ENCODE assay signal across 2 cellular contexts in the genomic region with DNA sequence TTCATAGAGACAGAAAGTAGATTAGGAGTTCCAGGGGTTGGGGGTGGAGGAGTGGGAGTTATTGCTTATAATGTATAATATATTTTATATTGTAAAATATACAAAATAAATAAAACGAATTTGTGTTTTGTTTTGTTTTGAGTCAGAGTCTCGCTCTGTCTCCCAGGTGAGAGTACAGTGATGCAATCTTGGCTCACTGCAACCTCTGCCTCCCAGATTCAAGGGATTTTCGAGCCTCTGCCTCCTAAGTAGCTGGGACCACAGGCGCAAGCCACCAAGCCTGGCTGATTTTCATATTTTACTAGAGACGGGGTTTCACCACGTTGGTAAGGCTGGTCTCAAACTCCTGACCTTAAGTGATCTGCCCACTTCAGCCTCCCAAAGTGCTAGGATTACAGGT.
TF ChIP-seq lines count a peak whose summit lies in the region.

No MANE protein-coding gene starts in this region.

TF ChIP-seq in HepG2, 621 proteins besides CTCF, POLR2A, EP300 and RAD21:
- TF ChIP-seq CEBPG (CRISPR knock-in tag; IDR thresholded peaks at IDR 0.05) (peak; percentile 55; the same call in 1 of the 2 replicates), ZNF766 (CRISPR knock-in tag; IDR thresholded peaks at IDR 0.05; ENCODE audit: borderline replicate concordance) (no peak), SIX1 (CRISPR knock-in tag; IDR thresholded peaks at IDR 0.05; ENCODE audit: borderline replicate concordance) (no peak), ZNF460 (CRISPR knock-in tag; IDR thresholded peaks at IDR 0.05; ENCODE audit: borderline replicate concordance) (peak; percentile 50), CEBPB (IDR thresholded peaks at IDR 0.05; ENCODE audit: borderline replicate concordance, low read depth, low read length) (peak; percentile 60; the same call in 1 of the 2 replicates)

TF ChIP-seq in liver, 16 proteins besides CTCF, POLR2A, EP300 and RAD21:
- TF ChIP-seq NR2F2 (IDR thresholded peaks at IDR 0.05) (no peak), ATF3 (IDR thresholded peaks at IDR 0.05) (peak; percentile 23), HNF4A (conservative IDR thresholded peaks at IDR 0.05) (no peak)
